ENCODE assay signal across 9 cellular contexts in the genomic region with DNA sequence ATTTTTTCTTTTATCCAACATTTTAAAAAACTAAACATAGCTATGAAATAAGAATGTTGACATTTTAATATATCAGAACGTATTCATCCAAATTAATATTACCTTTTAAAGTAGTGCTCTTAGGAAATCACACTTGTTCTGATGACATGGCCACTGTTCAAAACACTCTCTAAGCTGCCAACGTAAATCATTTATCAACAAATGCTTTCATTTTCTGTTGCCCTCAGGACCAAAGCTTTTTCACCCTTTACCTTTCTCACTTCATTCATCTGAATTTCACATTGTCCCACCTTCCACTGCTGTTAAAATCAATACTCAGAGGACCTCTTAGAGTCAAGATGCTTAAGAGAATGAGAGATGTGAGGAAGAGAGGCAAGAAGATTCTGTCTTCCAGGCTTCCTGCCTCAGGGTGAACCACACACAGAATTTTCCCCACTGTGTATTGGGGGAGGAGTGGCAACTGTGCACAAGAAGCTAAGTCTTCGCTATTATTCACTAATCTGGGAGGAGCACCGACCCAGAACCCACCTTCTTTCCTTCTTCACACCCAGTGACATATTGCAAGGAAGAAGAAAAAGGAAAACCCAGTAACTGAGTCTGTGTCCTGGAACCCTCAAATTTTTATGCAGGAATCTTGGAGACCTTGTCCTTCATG. TPM values are rescaled to one million over a fixed set of nuclear protein-coding genes. Genes with fewer than 3 reads are reported as not detected.
DNase-seq lines count a peak whose midpoint lies in the region; ATAC-seq and TF ChIP-seq lines count a peak whose summit lies in the region.
"Had no signal": no experiment of that assay in that cellular context is flagged by ENCODE, and none has a peak within 500 bp of the region (broad histone marks: within the 10 kb centered on the region; RNA-seq: fewer than 3 reads in every experiment).

No MANE protein-coding gene starts in this region.

- no peaks in the 10 kb centered on the region for H4K20me1 ChIP-seq in MM.1S (ENCODE audit: insufficient read depth, low read length)

- H3K27ac ChIP-seq in MM.1S (ENCODE audit: low read length) = no peak overlapping the region
- peak overlapping the region; percentile 10 to 35 for H3K27ac ChIP-seq in thoracic aorta

- DNase-seq in activated CD8-positive, alpha-beta T cell treated with anti-CD3 and anti-CD28 coated beads for 36 hours = no peak
- no peak for DNase-seq in activated CD8-positive, alpha-beta T cell treated with anti-CD3 and anti-CD28 coated beads, Interleukin-2, amount 10 ng/mL, durations not matched to agents 7 days and 5 days
- DNase-seq in MM.1S (no peak), fibroblast of pulmonary artery (ENCODE audit: low read depth) (peak; percentile 14), thoracic aorta (ENCODE audit: low spot score) (no peak), CD14-positive monocyte (ENCODE audit: low spot score) (no peak)
- no peak for DNase-seq in activated naive CD4-positive, alpha-beta T cell treated with Interleukin-2 at 50 U/mL for 16 hours
- no peak for DNase-seq in activated naive CD8-positive, alpha-beta T cell treated with anti-CD3 and anti-CD28 coated beads, Interleukin-2, amount 50 U/mL, for 24 hours

- POLR2A ChIA-PET in activated CD8-positive, alpha-beta T cell treated with anti-CD3 and anti-CD28 coated beads for 36 hours (lab: Charles Lee) = interaction anchor here (0.5 to 1.0 kb wide), 4 partner anchors 13 to 369 kb away, joined by 3 to 4 read pairs (median 3); no protein-coding TSS in a partner anchor
- POLR2A ChIA-PET in activated CD8-positive, alpha-beta T cell treated with anti-CD3 and anti-CD28 coated beads, Interleukin-2, amount 10 ng/mL, durations not matched to agents 7 days and 5 days (lab: Charles Lee) = no interaction called here

- peak overlapping the region; percentile 12; the same call in 1 of the 2 replicates for H3K4me2 ChIP-seq in MM.1S (ENCODE audit: low read depth, low read length)

- H3K36me3 Mint-ChIP-seq in activated CD8-positive, alpha-beta T cell treated with anti-CD3 and anti-CD28 coated beads for 36 hours (ENCODE audit: low read depth) = peaks cover 28% of the 10 kb centered on the region
- peaks cover 3% of the 10 kb centered on the region for H3K36me3 Mint-ChIP-seq in activated CD8-positive, alpha-beta T cell treated with anti-CD3 and anti-CD28 coated beads, Interleukin-2, amount 10 ng/mL, durations not matched to agents 7 days and 5 days (ENCODE audit: low read depth)
- peaks cover 21% of the 10 kb centered on the region for H3K36me3 Mint-ChIP-seq in activated naive CD8-positive, alpha-beta T cell treated with anti-CD3 and anti-CD28 coated beads, Interleukin-2, amount 50 U/mL, for 24 hours (ENCODE audit: low read depth)
- H3K36me3 Mint-ChIP-seq in CD14-positive monocyte = peaks cover 0 to 3% of the 10 kb centered on the region in 2 donors

- CTCF ChIA-PET in activated CD8-positive, alpha-beta T cell treated with anti-CD3 and anti-CD28 coated beads for 36 hours (lab: Charles Lee) = interaction anchor here (0.8 kb wide), 1 partner anchor 15 kb away, joined by 3 read pairs; no protein-coding TSS in a partner anchor
- CTCF ChIA-PET in activated CD8-positive, alpha-beta T cell treated with anti-CD3 and anti-CD28 coated beads, Interleukin-2, amount 10 ng/mL, durations not matched to agents 7 days and 5 days (lab: Charles Lee) = interaction anchor here (1.4 kb wide), 1 partner anchor 21 kb away, joined by 5 read pairs; the partner anchor contains the start of gene HIBADH

- no peaks in the 10 kb centered on the region for H3K4me1 ChIP-seq in MM.1S (ENCODE audit: low read length)
- peaks cover 10 to 17% of the 10 kb centered on the region in 2 donors for H3K4me1 ChIP-seq in thoracic aorta (ENCODE audit: control insufficient read depth in 1 of 2, low read depth in 2 of 2)

- ATAC-seq in activated CD8-positive, alpha-beta T cell treated with anti-CD3 and anti-CD28 coated beads for 36 hours = no peak
- no peak for ATAC-seq in activated CD8-positive, alpha-beta T cell treated with anti-CD3 and anti-CD28 coated beads, Interleukin-2, amount 10 ng/mL, durations not matched to agents 7 days and 5 days
- ATAC-seq in thoracic aorta (ENCODE audit: insufficient number of reproducible peaks, low FRiP score, low read depth) = no peak
- no peak for ATAC-seq in activated naive CD8-positive, alpha-beta T cell treated with anti-CD3 and anti-CD28 coated beads, Interleukin-2, amount 50 U/mL, for 24 hours

- H3K27ac Mint-ChIP-seq in activated CD8-positive, alpha-beta T cell treated with anti-CD3 and anti-CD28 coated beads for 36 hours = no peak overlapping the region
- no peak overlapping the region for H3K27ac Mint-ChIP-seq in activated CD8-positive, alpha-beta T cell treated with anti-CD3 and anti-CD28 coated beads, Interleukin-2, amount 10 ng/mL, durations not matched to agents 7 days and 5 days
- no peak overlapping the region for H3K27ac Mint-ChIP-seq in activated naive CD8-positive, alpha-beta T cell treated with anti-CD3 and anti-CD28 coated beads, Interleukin-2, amount 50 U/mL, for 24 hours
- H3K27ac Mint-ChIP-seq in CD14-positive monocyte = peak overlapping the region in 1 of 7 donors; percentile 12

- H3K79me2 ChIP-seq in MM.1S (ENCODE audit: low read length) = no peaks in the 10 kb centered on the region

- H3K36me3 ChIP-seq in MM.1S (replicated peaks; ENCODE audit: insufficient read depth, low read length) (no peaks in the 10 kb centered on the region), thoracic aorta (no peaks in the 10 kb centered on the region)

- no peaks in the 10 kb centered on the region for H3F3A ChIP-seq in MM.1S (ENCODE audit: insufficient read depth, low read length)

- H3K9me3 Mint-ChIP-seq in activated CD8-positive, alpha-beta T cell treated with anti-CD3 and anti-CD28 coated beads for 36 hours = peaks cover 4% of the 10 kb centered on the region
- no peaks in the 10 kb centered on the region for H3K9me3 Mint-ChIP-seq in activated CD8-positive, alpha-beta T cell treated with anti-CD3 and anti-CD28 coated beads, Interleukin-2, amount 10 ng/mL, durations not matched to agents 7 days and 5 days (ENCODE audit: insufficient read depth)
- peaks cover 4% of the 10 kb centered on the region for H3K9me3 Mint-ChIP-seq in activated naive CD8-positive, alpha-beta T cell treated with anti-CD3 and anti-CD28 coated beads, Interleukin-2, amount 50 U/mL, for 24 hours
- peaks cover 0 to 5% (median 0%) of the 10 kb centered on the region in 7 donors for H3K9me3 Mint-ChIP-seq in CD14-positive monocyte

- no peak for TF ChIP-seq CTCF in activated CD8-positive, alpha-beta T cell treated with anti-CD3 and anti-CD28 coated beads for 36 hours (IDR thresholded peaks at IDR 0.05)
- TF ChIP-seq CTCF in MM.1S (IDR thresholded peaks at IDR 0.05; ENCODE audit: low read length) (no peak), fibroblast of pulmonary artery (IDR thresholded peaks at IDR 0.05; ENCODE audit: low read length, missing control alignments) (no peak), thoracic aorta (IDR thresholded peaks at IDR 0.05) (no peak), CD14-positive monocyte (IDR thresholded peaks at IDR 0.05) (no peak)

- peak overlapping the region; percentile 31 for H3K4me3 Mint-ChIP-seq in activated CD8-positive, alpha-beta T cell treated with anti-CD3 and anti-CD28 coated beads for 36 hours
- H3K4me3 Mint-ChIP-seq in activated CD8-positive, alpha-beta T cell treated with anti-CD3 and anti-CD28 coated beads, Interleukin-2, amount 10 ng/mL, durations not matched to agents 7 days and 5 days = no peak overlapping the region
- H3K4me3 Mint-ChIP-seq in activated naive CD8-positive, alpha-beta T cell treated with anti-CD3 and anti-CD28 coated beads, Interleukin-2, amount 50 U/mL, for 24 hours = no peak overlapping the region
- no peak overlapping the region for H3K4me3 Mint-ChIP-seq in CD14-positive monocyte

- no peak overlapping the region for H3K9ac ChIP-seq in MM.1S (ENCODE audit: low read length)

- no peaks in the 10 kb centered on the region for H3K9me2 ChIP-seq in MM.1S (replicated peaks; ENCODE audit: insufficient read depth, low read length)

- peaks cover 25% of the 10 kb centered on the region for H3K4me1 Mint-ChIP-seq in activated CD8-positive, alpha-beta T cell treated with anti-CD3 and anti-CD28 coated beads for 36 hours (ENCODE audit: low read depth)
- peaks cover 5% of the 10 kb centered on the region for H3K4me1 Mint-ChIP-seq in activated CD8-positive, alpha-beta T cell treated with anti-CD3 and anti-CD28 coated beads, Interleukin-2, amount 10 ng/mL, durations not matched to agents 7 days and 5 days (ENCODE audit: low read depth)
- H3K4me1 Mint-ChIP-seq in activated naive CD8-positive, alpha-beta T cell treated with anti-CD3 and anti-CD28 coated beads, Interleukin-2, amount 50 U/mL, for 24 hours = peaks cover 16% of the 10 kb centered on the region
- H3K4me1 Mint-ChIP-seq in CD14-positive monocyte = peaks cover 3% of the 10 kb centered on the region

- H2AFZ ChIP-seq in MM.1S (ENCODE audit: low read length) = no peak overlapping the region

- H3K27me3 ChIP-seq in MM.1S (replicated peaks; ENCODE audit: insufficient read depth, low read length) = no peaks in the 10 kb centered on the region
- no peaks in the 10 kb centered on the region for H3K27me3 ChIP-seq in thoracic aorta (replicated peaks; ENCODE audit: insufficient read depth)
- H3K27me3 ChIP-seq: heart right ventricle had no signal

- H3K27me3 Mint-ChIP-seq in activated CD8-positive, alpha-beta T cell treated with anti-CD3 and anti-CD28 coated beads for 36 hours = no peaks in the 10 kb centered on the region
- H3K27me3 Mint-ChIP-seq in activated CD8-positive, alpha-beta T cell treated with anti-CD3 and anti-CD28 coated beads, Interleukin-2, amount 10 ng/mL, durations not matched to agents 7 days and 5 days (ENCODE audit: low read depth) = no peaks in the 10 kb centered on the region
- H3K27me3 Mint-ChIP-seq in activated naive CD8-positive, alpha-beta T cell treated with anti-CD3 and anti-CD28 coated beads, Interleukin-2, amount 50 U/mL, for 24 hours = no peaks in the 10 kb centered on the region
- H3K27me3 Mint-ChIP-seq in CD14-positive monocyte (ENCODE audit: low read depth in 3 of 3) = no peaks in the 10 kb centered on the region

- intact Hi-C loops in activated CD8-positive, alpha-beta T cell treated with anti-CD3 and anti-CD28 coated beads for 36 hours (cut with micrococcal nuclease) = no loop called here
- intact Hi-C loops in CD14-positive monocyte (cut with micrococcal nuclease) = no loop called here

- H3K9me3 ChIP-seq in MM.1S (replicated peaks; ENCODE audit: insufficient read depth, low read length) (no peaks in the 10 kb centered on the region), thoracic aorta (no peaks in the 10 kb centered on the region)
- H3K9me3 ChIP-seq: heart right ventricle had no signal

- H3K4me3 ChIP-seq in MM.1S (ENCODE audit: low read length) (no peak overlapping the region), fibroblast of pulmonary artery (replicated peaks; ENCODE audit: low read depth, low read length) (no peak overlapping the region), thoracic aorta (peak overlapping the region; percentile 36)

RNA-seq across cellular contexts. Expression of gene HIBADH, which starts 21.0 kb away (rescaled TPM):
- total RNA-seq in activated CD8-positive, alpha-beta T cell treated with anti-CD3 and anti-CD28 coated beads for 36 hours = 10 to 100 TPM; 20.7 to 20.9 TPM
- 10 to 100 TPM in 1 of 2 experiments, 1 to 10 TPM in 1; 9.4 to 10.3 TPM for total RNA-seq in activated CD8-positive, alpha-beta T cell treated with anti-CD3 and anti-CD28 coated beads, Interleukin-2, amount 10 ng/mL, durations not matched to agents 7 days and 5 days
- 10 to 100 TPM; 21.7 to 30.7 TPM for total RNA-seq in thoracic aorta
- polyA plus RNA-seq in CD14-positive monocyte = 10 to 100 TPM; 26.5 to 29.1 TPM
